Comparison of ENCODE assay signal across 18 cellular contexts in the genomic region with DNA sequence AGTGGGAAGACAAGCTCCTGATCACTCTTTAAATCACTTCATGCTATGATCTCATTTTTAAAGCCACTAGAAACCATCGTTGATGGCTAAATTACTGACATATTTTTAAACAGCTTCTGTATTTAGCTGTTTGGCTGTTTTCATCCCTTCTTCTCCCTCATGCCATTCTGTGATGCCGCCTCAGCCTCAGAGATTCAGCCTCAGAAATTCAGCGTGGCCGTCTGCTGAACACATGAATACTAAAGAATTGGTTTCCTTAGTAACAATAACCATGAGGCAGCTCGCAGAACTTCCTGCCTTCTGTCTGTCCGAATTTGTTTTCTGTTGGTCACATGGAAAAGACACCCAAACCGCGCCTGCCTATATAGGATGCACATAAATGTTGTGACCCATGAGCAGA. TPM values are rescaled to one million over a fixed set of nuclear protein-coding genes. Genes with fewer than 3 reads are reported as not detected.
"Had no signal": no experiment of that assay in that cellular context is flagged by ENCODE, and none has a peak within 500 bp of the region (broad histone marks: within the 10 kb centered on the region; RNA-seq: fewer than 3 reads in every experiment).

No MANE protein-coding gene starts in this region.

- H3K4me1 ChIP-seq: esophagus squamous epithelium, sigmoid colon had no signal

- H3K27me3 ChIP-seq: sigmoid colon, upper lobe of right lung had no signal

- H3K27ac ChIP-seq: coronary artery, esophagus squamous epithelium, sigmoid colon, upper lobe of right lung had no signal

- H3K4me2 ChIP-seq: smooth muscle cell had no signal

- ATAC-seq: activated T-helper 17 cell treated with anti-CD3 and anti-CD28 coated beads, Interleukin-2, amount 50 U/mL, for 72 hours; left lobe of liver; naive thymus-derived CD8-positive, alpha-beta T cell; stimulated activated naive B cell treated with anti-CD40 and anti-IgM and Interleukin-4, amounts not matched to agents 10 μg/mL and 1 μg/mL and 100 μg/mL, for 72 hours; upper lobe of right lung; WTC11 had no signal

- DNase-seq: activated naive CD4-positive, alpha-beta T cell; activated T-cell treated with anti-CD3 and anti-CD28 coated beads, Interleukin-2, amount 50 U/mL, for 24 hours; cerebellar nuclear complex; endodermal cell; esophagus squamous epithelium; kidney; naive thymus-derived CD8-positive, alpha-beta T cell; sigmoid colon; stimulated activated CD4-positive, alpha-beta T cell treated with anti-CD3 and anti-CD28 coated beads, Interleukin-15, amount 100 ng/mL, for 24 hours; stimulated activated naive B cell treated with anti-CD40 and anti-IgM and Interleukin-4, amounts not matched to agents 10 μg/mL and 1 μg/mL and 100 μg/mL, for 72 hours; T1000; upper lobe of right lung had no signal

- H3K4me3 ChIP-seq: coronary artery, esophagus squamous epithelium, lung, sigmoid colon, smooth muscle cell, upper lobe of right lung had no signal

- H3K36me3 ChIP-seq: esophagus squamous epithelium, sigmoid colon, upper lobe of right lung had no signal

- H3K9me3 ChIP-seq: esophagus squamous epithelium, sigmoid colon, upper lobe of right lung had no signal

RNA-seq across cellular contexts. Expression of a gene that starts 31.0 kb away (rescaled TPM):
- total RNA-seq: naive thymus-derived CD8-positive, alpha-beta T cell had no signal
